Comparison of ENCODE assay signal across 15 cellular contexts in the genomic region with DNA sequence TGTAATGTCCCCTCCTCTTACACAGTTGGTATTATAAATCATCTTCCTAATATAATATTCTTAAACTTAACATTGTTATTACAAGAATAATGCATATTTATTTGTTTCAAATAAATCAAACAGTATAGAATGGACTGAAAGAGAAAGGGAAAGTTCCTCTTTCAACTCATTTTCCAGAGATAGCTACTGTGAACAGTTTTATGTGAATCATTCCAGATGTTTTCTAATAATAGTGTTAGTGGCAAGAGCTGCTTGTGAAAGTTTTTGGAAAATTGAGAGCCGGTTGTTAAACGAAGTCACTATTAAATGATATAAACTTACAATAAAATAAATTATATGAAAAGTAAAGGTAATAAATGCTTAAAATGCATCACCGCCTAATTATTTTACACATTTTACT. TPM values are rescaled to one million over a fixed set of nuclear protein-coding genes. Genes with fewer than 3 reads are reported as not detected.
"Had no signal": no experiment of that assay in that cellular context is flagged by ENCODE, and none has a peak within 500 bp of the region (broad histone marks: within the 10 kb centered on the region; RNA-seq: fewer than 3 reads in every experiment).

No MANE protein-coding gene starts in this region.

- H3K27ac Mint-ChIP-seq: activated CD4-positive, alpha-beta memory T cell treated with anti-CD3 and anti-CD28 coated beads, Interleukin-2, amount 10 ng/mL, durations not matched to agents 7 days and 5 days; activated CD4-positive, alpha-beta T cell treated with anti-CD3 and anti-CD28 coated beads for 36 hours; activated T-cell treated with anti-CD3 and anti-CD28 coated beads, Interleukin-2, amount 50 U/mL, for 72 hours; naive thymus-derived CD8-positive, alpha-beta T cell; T-cell had no signal

- DNase-seq: activated CD4-positive, alpha-beta memory T cell treated with anti-CD3 and anti-CD28 coated beads, Interleukin-2, amount 10 ng/mL, durations not matched to agents 7 days and 5 days; activated CD4-positive, alpha-beta T cell treated with anti-CD3 and anti-CD28 coated beads for 36 hours; activated CD8-positive, alpha-beta memory T cell treated with anti-CD3 and anti-CD28 coated beads, Interleukin-2, amount 50 U/mL, for 4 hours; activated T-cell treated with anti-CD3 and anti-CD28 coated beads, Interleukin-2, amount 50 U/mL, for 72 hours; aorta; colonic mucosa; effector CD4-positive, alpha-beta T cell; naive thymus-derived CD8-positive, alpha-beta T cell; T-cell; WERI-Rb-1 had no signal

- H3K4me3 ChIP-seq: cardiac muscle cell, colonic mucosa, lung, mucosa of descending colon, tibial nerve had no signal

- H3K4me3 Mint-ChIP-seq: activated CD4-positive, alpha-beta memory T cell treated with anti-CD3 and anti-CD28 coated beads, Interleukin-2, amount 10 ng/mL, durations not matched to agents 7 days and 5 days; activated CD4-positive, alpha-beta T cell treated with anti-CD3 and anti-CD28 coated beads for 36 hours; activated T-cell treated with anti-CD3 and anti-CD28 coated beads, Interleukin-2, amount 50 U/mL, for 72 hours; naive thymus-derived CD8-positive, alpha-beta T cell; T-cell had no signal

- ATAC-seq: activated CD4-positive, alpha-beta T cell treated with anti-CD3 and anti-CD28 coated beads for 36 hours; activated T-cell treated with anti-CD3 and anti-CD28 coated beads, Interleukin-2, amount 50 U/mL, for 72 hours; naive thymus-derived CD8-positive, alpha-beta T cell; T-cell had no signal

- H3K27me3 ChIP-seq: cardiac muscle cell, colonic mucosa, tibial nerve had no signal

- H3K9me3 Mint-ChIP-seq: activated T-cell treated with anti-CD3 and anti-CD28 coated beads, Interleukin-2, amount 50 U/mL, for 72 hours; T-cell had no signal

- H3K9me3 ChIP-seq: colonic mucosa, mucosa of descending colon, tibial nerve had no signal

- H3K27ac ChIP-seq: cardiac muscle cell, tibial nerve, WERI-Rb-1 had no signal

- H3K27me3 Mint-ChIP-seq: activated CD4-positive, alpha-beta memory T cell treated with anti-CD3 and anti-CD28 coated beads, Interleukin-2, amount 10 ng/mL, durations not matched to agents 7 days and 5 days; activated CD4-positive, alpha-beta T cell treated with anti-CD3 and anti-CD28 coated beads for 36 hours; naive thymus-derived CD8-positive, alpha-beta T cell had no signal

- H3K4me1 ChIP-seq: colonic mucosa had no signal

- H3K36me3 ChIP-seq: cardiac muscle cell, colonic mucosa, tibial nerve, WERI-Rb-1 had no signal

- H3K36me3 Mint-ChIP-seq: T-cell had no signal

RNA-seq across cellular contexts. Expression of a gene that starts 55.0 kb away (rescaled TPM):
- total RNA-seq: activated CD4-positive, alpha-beta memory T cell treated with anti-CD3 and anti-CD28 coated beads, Interleukin-2, amount 10 ng/mL, durations not matched to agents 7 days and 5 days; activated CD4-positive, alpha-beta T cell treated with anti-CD3 and anti-CD28 coated beads for 36 hours; aorta; cardiac muscle cell; colonic mucosa; naive thymus-derived CD8-positive, alpha-beta T cell; osteoblast; T-cell; tibial nerve had no signal
